9 cellular contexts compared by ENCODE assay signal in genomic region chr2:58520903-58521302, GRCh38.
"Had no signal": no experiment of that assay in that cellular context is flagged by ENCODE, and none has a peak within 500 bp of the region (broad histone marks: within the 10 kb centered on the region; RNA-seq: fewer than 3 reads in every experiment).

No MANE protein-coding gene starts in this region.

- H3K4me2 ChIP-seq: KMS-11 had no signal

- H2AFZ ChIP-seq: GM23248 had no signal

- H3K4me3 Mint-ChIP-seq: HFFc6 had no signal

- H3K9ac ChIP-seq: GM23248, KMS-11 had no signal

- H3K36me3 ChIP-seq: HAP-1 had no signal

- H3K27ac ChIP-seq: GM23248, KMS-11 had no signal

- H3K27ac Mint-ChIP-seq: HFFc6 had no signal

- H3K9me3 Mint-ChIP-seq: HFFc6 had no signal

- DNase-seq: GM23248, H7, HFFc6, IMR-90, KBM-7 had no signal

- H3K9me3 ChIP-seq: HAP-1 had no signal

- ATAC-seq: HCT116 had no signal

- FAIRE-seq: HTR-8/SVneo had no signal

- H3K4me3 ChIP-seq: GM23248, HAP-1 had no signal
